In genomic region chr7:106615808-106616691, GRCh38 we compare ENCODE assay signal across 1 cellular context.
TF ChIP-seq lines count a peak whose summit lies in the region.

No MANE protein-coding gene starts in this region.

TF ChIP-seq in K562, 482 proteins besides CTCF, POLR2A, EP300 and RAD21 (continued from another document and continues in another):
- TF ChIP-seq CHD7 (IDR thresholded peaks at IDR 0.05; ENCODE audit: low read depth, low read length) (no peak), ZNF253 (CRISPR knock-in tag; conservative IDR thresholded peaks at IDR 0.05) (no peak), MCM7 (IDR thresholded peaks at IDR 0.05) (no peak), ZNF589 (CRISPR knock-in tag; IDR thresholded peaks at IDR 0.05; ENCODE audit: low read depth) (0 out of 2 replicates have a peak, but pooled peaks have one; percentile 39), PTRF (tag; IDR thresholded peaks at IDR 0.05) (0 out of 2 replicates have a peak, but pooled peaks have one; percentile 5), ZBTB2 (IDR thresholded peaks at IDR 0.05) (0 out of 2 replicates have a peak, but pooled peaks have one; percentile 32), ZBTB5 (IDR thresholded peaks at IDR 0.05) (no peak), PREB (CRISPR knock-in tag; IDR thresholded peaks at IDR 0.05) (no peak), ZNF766 (CRISPR knock-in tag; conservative IDR thresholded peaks at IDR 0.05) (no peak), ZBTB1 (CRISPR knock-in tag; IDR thresholded peaks at IDR 0.05; ENCODE audit: borderline replicate concordance, low read depth) (no peak), MCM3 (IDR thresholded peaks at IDR 0.05) (no peak), GATAD2A (IDR thresholded peaks at IDR 0.05) (peak; percentile 56; the same call in 1 of the 2 replicates), NONO (IDR thresholded peaks at IDR 0.05; ENCODE audit: low read depth in 2 of 2, low read length in 1 of 2) (0 out of 4 replicates have a peak, but pooled peaks of 1 of the 2 experiments have one; percentile 27), SRF (CRISPR knock-in tag; IDR thresholded peaks at IDR 0.05) (no peak), HDAC3 (IDR thresholded peaks at IDR 0.05; ENCODE audit: borderline replicate concordance, partially characterized antibody) (no peak), MIER1 (IDR thresholded peaks at IDR 0.05; ENCODE audit: low read depth) (no peak), HDAC6 (IDR thresholded peaks at IDR 0.05; ENCODE audit: low read depth, low read length) (no peak), GABPB1 (CRISPR knock-in tag; IDR thresholded peaks at IDR 0.05) (no peak), POLR2B (IDR thresholded peaks at IDR 0.05; ENCODE audit: low read depth, partially characterized antibody) (no peak), USF1 (CRISPR knock-in tag; IDR thresholded peaks at IDR 0.05) (no peak), STAT6 (CRISPR knock-in tag; IDR thresholded peaks at IDR 0.05) (no peak), PTTG1 (tag; IDR thresholded peaks at IDR 0.05; ENCODE audit: low read depth) (no peak), ZNF347 (CRISPR knock-in tag; IDR thresholded peaks at IDR 0.05; ENCODE audit: low read depth) (no peak), MNT (conservative IDR thresholded peaks at IDR 0.05) (no peak), PATZ1 (CRISPR knock-in tag; IDR thresholded peaks at IDR 0.05; ENCODE audit: borderline replicate concordance) (no peak), KAT2B (IDR thresholded peaks at IDR 0.05; ENCODE audit: low read depth, low read length) (no peak), CAMTA2 (CRISPR knock-in tag; conservative IDR thresholded peaks at IDR 0.05) (no peak), UBTF (IDR thresholded peaks at IDR 0.05; ENCODE audit: borderline replicate concordance in 1 of 2, low read depth in 2 of 2, low read length in 2 of 2) (no peak), CSDE1 (IDR thresholded peaks at IDR 0.05) (no peak; a peak in 1 of 4 replicates)
